9 cellular contexts compared by ENCODE assay signal in the genomic region with DNA sequence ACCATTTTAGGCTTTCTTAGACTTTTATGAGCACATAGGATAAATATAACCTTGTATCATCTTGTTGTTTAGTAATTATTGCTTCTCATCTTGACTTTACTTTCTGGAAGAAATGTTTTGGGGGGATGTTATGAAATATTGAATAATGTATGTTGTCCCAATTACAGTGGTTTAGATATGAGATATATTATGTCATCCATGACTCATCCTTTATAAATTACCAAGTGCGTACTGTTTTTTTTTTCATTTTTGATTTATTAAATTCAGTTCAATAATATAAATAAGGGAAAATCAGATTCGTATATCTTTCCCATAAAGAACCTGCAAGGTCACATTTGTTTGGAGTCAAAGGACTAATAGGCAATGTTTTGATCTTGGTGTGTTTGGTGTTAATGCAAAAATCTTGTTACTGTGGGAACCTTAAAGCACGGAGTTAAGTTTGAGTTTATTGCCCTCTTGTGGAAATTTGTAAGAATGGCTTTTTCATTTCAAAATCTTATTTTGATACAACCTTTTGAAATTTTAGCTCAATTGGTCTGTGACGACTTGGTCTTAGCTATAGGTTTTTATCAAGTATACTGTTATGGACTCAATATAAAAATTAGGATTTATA.
DNase-seq lines count a peak whose midpoint lies in the region; ATAC-seq and TF ChIP-seq lines count a peak whose summit lies in the region.
"Had no signal": no experiment of that assay in that cellular context is flagged by ENCODE, and none has a peak within 500 bp of the region (broad histone marks: within the 10 kb centered on the region; RNA-seq: fewer than 3 reads in every experiment).

No MANE protein-coding gene starts in this region.

- no peaks in the 10 kb centered on the region for H3K79me2 ChIP-seq in hepatocyte

- intact Hi-C loops in adrenal gland (cut with DNase I), result loop anchor here in 1 of 2 donors (10.0 kb wide), 1 partner anchor 176 kb away; a partner anchor contains a TSS

- WGBS in adrenal gland, 4 donors, result 13 to 15% (median 13%) methylated on average over 4 of the region's 4 CpGs
- WGBS in hepatocyte (ENCODE audit: low lambda C conversion rate, missing lambda C conversion rate), result 25% methylated on average over 4 of the region's 4 CpGs

- no peak overlapping the region for H3K4me2 ChIP-seq in hepatocyte

- no peaks in the 10 kb centered on the region for H3K27me3 ChIP-seq in adrenal gland
- no peaks in the 10 kb centered on the region for H3K27me3 ChIP-seq in hepatocyte
- no peaks in the 10 kb centered on the region for H3K27me3 ChIP-seq in thoracic aorta (replicated peaks; ENCODE audit: insufficient read depth)

- POLR2A ChIA-PET in HEK293T (lab: Yijun Ruan, JAX), result no interaction called here

- H3K4me1 ChIP-seq in adrenal gland (replicated peaks in 1 of 2), result no peaks in the 10 kb centered on the region
- H3K4me1 ChIP-seq in hepatocyte (ENCODE audit: insufficient read depth), result no peaks in the 10 kb centered on the region
- H3K4me1 ChIP-seq in thoracic aorta (ENCODE audit: control insufficient read depth in 1 of 2, low read depth in 2 of 2), result peaks cover 0 to 5% of the 10 kb centered on the region in 2 donors

- H2AFZ ChIP-seq in hepatocyte, result no peak overlapping the region

- TF ChIP-seq CTCF in adrenal gland (IDR thresholded peaks at IDR 0.05) (peak; percentile 57 to 81 (median 66)), hepatocyte (IDR thresholded peaks at IDR 0.05; ENCODE audit: poor library complexity) (peak; percentile 69), thoracic aorta (IDR thresholded peaks at IDR 0.05) (peak; percentile 55)

- CTCF ChIA-PET in HEK293T (lab: Yijun Ruan, JAX), result interaction anchor here (1.1 kb wide), 1 partner anchor 314 kb away, joined by 3 read pairs; no protein-coding TSS in a partner anchor

- no peak for TF ChIP-seq POLR2A in adrenal gland (IDR thresholded peaks at IDR 0.05)

- no peaks in the 10 kb centered on the region for H4K20me1 ChIP-seq in hepatocyte (ENCODE audit: insufficient read depth, poor library complexity, severe bottlenecking)

- DNase-seq in EH (ENCODE audit: low read depth) (peak; percentile 36), HEK293T (ENCODE audit: extremely low spot score) (peak; percentile 42), NCI-H2029 (lab: John Stamatoyannopoulos, UW) (peak; percentile 42), adrenal gland (no peak), hepatocyte (ENCODE audit: low spot score) (peak; percentile 40), thoracic aorta (ENCODE audit: low spot score) (no peak), KG1 (lab: John Stamatoyannopoulos, UW) (no peak), mesenteric fat pad (ENCODE audit: low spot score) (no peak)
- DNase-seq: activated B cell treated with CpG ODN at 0.5 μM for 24 hours had no signal

- H3K4me3 ChIP-seq in adrenal gland (no peak overlapping the region), hepatocyte (no peak overlapping the region), thoracic aorta (no peak overlapping the region)

- no peak overlapping the region for H3K27ac ChIP-seq in adrenal gland
- no peak overlapping the region for H3K27ac ChIP-seq in hepatocyte
- no peak overlapping the region for H3K27ac ChIP-seq in thoracic aorta

- no peaks in the 10 kb centered on the region for H3K9me2 ChIP-seq in hepatocyte (replicated peaks; ENCODE audit: insufficient read depth)

- H3K9me3 ChIP-seq in adrenal gland (replicated peaks in 1 of 3) (no peaks in the 10 kb centered on the region), hepatocyte (ENCODE audit: low read depth) (no peaks in the 10 kb centered on the region), thoracic aorta (no peaks in the 10 kb centered on the region)

- H3K36me3 ChIP-seq in adrenal gland (replicated peaks in 1 of 2) (no peaks in the 10 kb centered on the region), hepatocyte (replicated peaks; ENCODE audit: insufficient read depth, low read depth) (no peaks in the 10 kb centered on the region), thoracic aorta (no peaks in the 10 kb centered on the region)

- peak; percentile 56 for ATAC-seq in thoracic aorta (ENCODE audit: insufficient number of reproducible peaks, low FRiP score, low read depth)

TF ChIP-seq in HEK293T, 16 proteins besides CTCF, POLR2A, EP300 and RAD21:
- TF ChIP-seq TARDBP (IDR thresholded peaks at IDR 0.05), result no peak
- TF ChIP-seq HDGF (IDR thresholded peaks at IDR 0.05; ENCODE audit: borderline replicate concordance), result no peak
- TF ChIP-seq NFRKB (IDR thresholded peaks at IDR 0.05), result no peak
- no peak for TF ChIP-seq CTBP1 (IDR thresholded peaks at IDR 0.05; ENCODE audit: borderline replicate concordance)
- no peak for TF ChIP-seq ELF4 (IDR thresholded peaks at IDR 0.05)
- TF ChIP-seq, protein P1, sequence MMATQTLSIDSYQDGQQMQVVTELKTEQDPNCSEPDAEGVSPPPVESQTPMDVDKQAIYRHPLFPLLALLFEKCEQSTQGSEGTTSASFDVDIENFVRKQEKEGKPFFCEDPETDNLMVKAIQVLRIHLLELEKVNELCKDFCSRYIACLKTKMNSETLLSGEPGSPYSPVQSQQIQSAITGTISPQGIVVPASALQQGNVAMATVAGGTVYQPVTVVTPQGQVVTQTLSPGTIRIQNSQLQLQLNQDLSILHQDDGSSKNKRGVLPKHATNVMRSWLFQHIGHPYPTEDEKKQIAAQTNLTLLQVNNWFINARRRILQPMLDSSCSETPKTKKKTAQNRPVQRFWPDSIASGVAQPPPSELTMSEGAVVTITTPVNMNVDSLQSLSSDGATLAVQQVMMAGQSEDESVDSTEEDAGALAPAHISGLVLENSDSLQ (IDR thresholded peaks at IDR 0.05), result no peak
- no peak for TF ChIP-seq LEF1 (IDR thresholded peaks at IDR 0.05; ENCODE audit: borderline replicate concordance)
- no peak for TF ChIP-seq FOXK2 (IDR thresholded peaks at IDR 0.05)
- no peak for TF ChIP-seq SUZ12 (IDR thresholded peaks at IDR 0.05)
- no peak for TF ChIP-seq ARNT (IDR thresholded peaks at IDR 0.05)
- TF ChIP-seq FOXA1 (IDR thresholded peaks at IDR 0.05), result no peak
- TF ChIP-seq L3MBTL2 (conservative IDR thresholded peaks at IDR 0.05), result no peak
- no peak for TF ChIP-seq ZNF384 (IDR thresholded peaks at IDR 0.05)
- no peak for TF ChIP-seq BHLHE40 (IDR thresholded peaks at IDR 0.05; ENCODE audit: borderline replicate concordance)
- no peak for TF ChIP-seq FOXM1 (IDR thresholded peaks at IDR 0.05; ENCODE audit: borderline replicate concordance)
- TF ChIP-seq SP1 (IDR thresholded peaks at IDR 0.05), result no peak

Comparison
In these comparisons a context has a peak if more than half of its experiments do, and no peak if none do; other contexts are left out.
1. DNase-seq: peak in EH (single experiment), HEK293T (single experiment), NCI-H2029 (single experiment) and hepatocyte (single experiment); none in adrenal gland (0 of 7), thoracic aorta (single experiment), KG1 (single experiment) and mesenteric fat pad (single experiment).
2. Peak in every context shown above with its lines, with median percentiles within 50 percentile points of each other: CTCF ChIP-seq.